Comparison of ENCODE assay signal across 20 cellular contexts in the genomic region with DNA sequence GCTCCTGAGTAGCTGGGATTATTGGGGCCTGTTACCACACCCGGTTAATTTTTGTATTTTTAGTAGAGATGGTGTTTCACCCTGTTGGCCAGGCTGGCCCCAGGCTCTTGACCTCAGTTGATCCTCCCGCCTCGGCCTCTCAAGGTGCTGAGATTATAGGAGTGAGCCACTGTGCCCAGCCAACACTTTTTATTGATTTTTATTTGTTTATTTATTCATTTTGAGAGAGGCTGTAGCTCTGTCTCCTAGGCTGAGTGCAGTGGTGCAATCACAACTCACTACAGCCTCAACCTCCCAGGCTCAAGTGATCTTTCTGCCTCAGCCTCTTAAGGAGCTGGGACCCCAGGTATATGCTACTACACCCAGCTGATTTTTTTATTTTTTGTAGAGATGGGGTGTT.
"Had no signal": no experiment of that assay in that cellular context is flagged by ENCODE, and none has a peak within 500 bp of the region (broad histone marks: within the 10 kb centered on the region; RNA-seq: fewer than 3 reads in every experiment).

No MANE protein-coding gene starts in this region.

- H3K27me3 ChIP-seq: ascending aorta, breast epithelium, left lung, ovary, tibial nerve had no signal

- ATAC-seq: activated CD4-positive, alpha-beta T cell treated with anti-CD3 and anti-CD28 coated beads for 36 hours; left lung had no signal

- FAIRE-seq: frontal cortex, keratinocyte, urothelium cell line had no signal

- H3K27ac Mint-ChIP-seq: activated naive CD4-positive, alpha-beta T cell treated with anti-CD3 and anti-CD28 coated beads, Interleukin-2, amount 10 ng/mL, durations not matched to agents 7 days and 5 days; T-helper 1 cell treated with Interleukin-12 subunit alpha and Interleukin-12 subunit beta and Interleukin-4 antibody, amounts not matched to agents 30 μg/mL and 1 μg/mL, for 36 hours had no signal

- DNase-seq: activated CD4-positive, alpha-beta T cell treated with anti-CD3 and anti-CD28 coated beads for 36 hours; activated CD4-positive, alpha-beta T cell treated with anti-CD3 and anti-CD28 coated beads, Interleukin-2, amount 50 U/mL, for 48 hours; activated effector memory CD4-positive, alpha-beta T cell treated with Interleukin-2 at 50 U/mL for 16 hours; activated naive CD4-positive, alpha-beta T cell treated with anti-CD3 and anti-CD28 coated beads, Interleukin-2, amount 10 ng/mL, durations not matched to agents 7 days and 5 days; cerebellar nuclear complex; cortex of kidney; head of caudate nucleus; left lung; ovary; stimulated activated CD4-positive, alpha-beta T cell treated with anti-CD3 and anti-CD28 coated beads, Interleukin-12 subunit alpha, Interleukin-12 subunit beta, amount 100 ng/mL, for 4 hours; stimulated activated CD4-positive, alpha-beta T cell treated with anti-CD3 and anti-CD28 coated beads, Interleukin-2, amount 100 ng/mL, for 24 hours; stimulated activated naive CD4-positive, alpha-beta T cell treated with Interleukin-2 at 50 U/mL for 16 hours; WERI-Rb-1 had no signal

- H3K27ac ChIP-seq: breast epithelium, left lung, ovary, tibial nerve, WERI-Rb-1 had no signal

- H3K4me1 ChIP-seq: breast epithelium, left lung had no signal

- H3K9me3 ChIP-seq: ascending aorta, breast epithelium, left lung, ovary, tibial nerve had no signal

- H3K4me3 ChIP-seq: ascending aorta, breast epithelium, left lung, ovary, tibial nerve had no signal

- H3K27me3 Mint-ChIP-seq: activated CD4-positive, alpha-beta T cell treated with anti-CD3 and anti-CD28 coated beads for 36 hours; activated naive CD4-positive, alpha-beta T cell treated with anti-CD3 and anti-CD28 coated beads, Interleukin-2, amount 10 ng/mL, durations not matched to agents 7 days and 5 days had no signal

- H3K9me3 Mint-ChIP-seq: activated naive CD4-positive, alpha-beta T cell treated with anti-CD3 and anti-CD28 coated beads, Interleukin-2, amount 10 ng/mL, durations not matched to agents 7 days and 5 days; T-helper 1 cell treated with Interleukin-12 subunit alpha and Interleukin-12 subunit beta and Interleukin-4 antibody, amounts not matched to agents 30 μg/mL and 1 μg/mL, for 36 hours had no signal

- H3K4me1 Mint-ChIP-seq: activated CD4-positive, alpha-beta T cell treated with anti-CD3 and anti-CD28 coated beads for 36 hours; activated naive CD4-positive, alpha-beta T cell treated with anti-CD3 and anti-CD28 coated beads, Interleukin-2, amount 10 ng/mL, durations not matched to agents 7 days and 5 days had no signal

- H3K4me3 Mint-ChIP-seq: activated CD4-positive, alpha-beta T cell treated with anti-CD3 and anti-CD28 coated beads for 36 hours; activated naive CD4-positive, alpha-beta T cell treated with anti-CD3 and anti-CD28 coated beads, Interleukin-2, amount 10 ng/mL, durations not matched to agents 7 days and 5 days; T-helper 1 cell treated with Interleukin-12 subunit alpha and Interleukin-12 subunit beta and Interleukin-4 antibody, amounts not matched to agents 30 μg/mL and 1 μg/mL, for 36 hours had no signal

- H3K36me3 ChIP-seq: ovary had no signal
